In genomic region chr12:71947645-71948105, GRCh38 we compare ENCODE assay signal across 8 cellular contexts.
DNase-seq lines count a peak whose midpoint lies in the region; ATAC-seq lines count a peak whose summit lies in the region.

No MANE protein-coding gene starts in this region.

- H3K27ac ChIP-seq in iPS DF 6.9 (ENCODE audit: low read length): peak overlapping the region; percentile 33

- H3K9me3 ChIP-seq in iPS DF 6.9 (ENCODE audit: control insufficient read depth, insufficient read depth, low read length): no peaks in the 10 kb centered on the region

- WGBS in iPS DF 6.9 (ENCODE audit: insufficient coverage, insufficient read length): no CpG with 5 or more reads among the region's 9 CpGs

- no peaks in the 10 kb centered on the region for H3K27me3 ChIP-seq in iPS DF 6.9 (ENCODE audit: control insufficient read depth, insufficient read depth, low read length)

- no peaks in the 10 kb centered on the region for H3K36me3 ChIP-seq in iPS DF 6.9 (ENCODE audit: control insufficient read depth, insufficient read depth, low read length)

- ATAC-seq in GM21825 (IDR thresholded peaks at IDR 0.05; ENCODE audit: unreplicated experiment): no peak

- DNase-seq in AG08396 (ENCODE audit: low spot score) (peak; percentile 50), NCI-H1092 treated with DMSO at 0.1 percent for 48 hours (lab: John Stamatoyannopoulos, UW) (peak; percentile 94), SHP77 treated with DMSO at 0.1 percent for 48 hours (lab: John Stamatoyannopoulos, UW) (peak; percentile 97), iPS DF 6.9 (ENCODE audit: low read depth, low spot score) (peak; percentile 89)
- no peak for DNase-seq in activated naive CD4-positive, alpha-beta T cell treated with Interleukin-2 at 50 U/mL for 16 hours
- DNase-seq in activated CD4-positive, alpha-beta T cell treated with anti-CD3 and anti-CD28 coated beads for 4 hours: no peak
- DNase-seq in stimulated activated CD4-positive, alpha-beta T cell treated with anti-CD3 and anti-CD28 coated beads, Interleukin-12 subunit alpha, Interleukin-12 subunit beta, amount 100 ng/mL, for 4 hours: no peak

- H3K4me1 ChIP-seq in iPS DF 6.9 (ENCODE audit: control insufficient read depth, insufficient read depth, low read length): peaks cover 24% of the 10 kb centered on the region; the same call in 1 of the 2 replicates

- H3K4me3 ChIP-seq in iPS DF 6.9 (ENCODE audit: low read length): no peak overlapping the region; the same call in 1 of the 2 replicates

Comparison
In these comparisons a context has a peak if more than half of its experiments do, and no peak if none do; other contexts are left out.
1. DNase-seq: peak in AG08396 (single experiment), NCI-H1092 treated with DMSO at 0.1 percent for 48 hours (single experiment), SHP77 treated with DMSO at 0.1 percent for 48 hours (single experiment) and iPS DF 6.9 (single experiment); none in activated naive CD4-positive, alpha-beta T cell treated with Interleukin-2 at 50 U/mL for 16 hours (single experiment), activated CD4-positive, alpha-beta T cell treated with anti-CD3 and anti-CD28 coated beads for 4 hours (0 of 2) and stimulated activated CD4-positive, alpha-beta T cell treated with anti-CD3 and anti-CD28 coated beads, Interleukin-12 subunit alpha, Interleukin-12 subunit beta, amount 100 ng/mL, for 4 hours (single experiment).